ENCODE assay signal across 1 cellular context in genomic region chr7:156379242-156380070, GRCh38.
TF ChIP-seq lines count a peak whose summit lies in the region.

No MANE protein-coding gene starts in this region.

TF ChIP-seq in HepG2, 621 proteins besides CTCF, POLR2A, EP300 and RAD21 (continued from another document and continues in another):
- TF ChIP-seq ZNF646 (CRISPR knock-in tag; IDR thresholded peaks at IDR 0.05) (no peak), ZFP90 (CRISPR knock-in tag; IDR thresholded peaks at IDR 0.05; ENCODE audit: borderline replicate concordance) (no peak), MTA1 (CRISPR knock-in tag; IDR thresholded peaks at IDR 0.05; ENCODE audit: borderline replicate concordance) (no peak), ZNF263 (CRISPR knock-in tag; IDR thresholded peaks at IDR 0.05) (no peak), STAT6 (CRISPR knock-in tag; IDR thresholded peaks at IDR 0.05; ENCODE audit: borderline replicate concordance) (no peak), TAF15 (IDR thresholded peaks at IDR 0.05; ENCODE audit: low read depth, low read length, poor library complexity, severe bottlenecking) (no peak), ZSCAN30 (CRISPR knock-in tag; IDR thresholded peaks at IDR 0.05) (no peak), ZNF460 (CRISPR knock-in tag; IDR thresholded peaks at IDR 0.05; ENCODE audit: borderline replicate concordance) (no peak), KDM5B (CRISPR knock-in tag; IDR thresholded peaks at IDR 0.05; ENCODE audit: borderline replicate concordance) (no peak), RARA (CRISPR knock-in tag; IDR thresholded peaks at IDR 0.05) (peak; percentile 97), SMC3 (IDR thresholded peaks at IDR 0.05; ENCODE audit: low read length) (no peak), MXD4 (CRISPR knock-in tag; IDR thresholded peaks at IDR 0.05) (no peak), MIXL1 (CRISPR knock-in tag; IDR thresholded peaks at IDR 0.05) (peak; percentile 47; the same call in 1 of the 2 replicates), ZNF407 (CRISPR knock-in tag; IDR thresholded peaks at IDR 0.05; ENCODE audit: not compliant biosample characterization) (no peak), RBFOX2 (IDR thresholded peaks at IDR 0.05; ENCODE audit: low read depth, low read length) (no peak), ZC3H13 (CRISPR knock-in tag; IDR thresholded peaks at IDR 0.05) (no peak), ZFP41 (CRISPR knock-in tag; IDR thresholded peaks at IDR 0.05; ENCODE audit: borderline replicate concordance) (no peak), ZNF30 (CRISPR knock-in tag; IDR thresholded peaks at IDR 0.05) (no peak), ZNF644 (CRISPR knock-in tag; IDR thresholded peaks at IDR 0.05; ENCODE audit: low read depth) (peak; percentile 48; the same call in 1 of the 2 replicates), NCOA1 (CRISPR knock-in tag; IDR thresholded peaks at IDR 0.05) (no peak), MAZ (IDR thresholded peaks at IDR 0.05; ENCODE audit: borderline replicate concordance, low read depth, low read length) (no peak), MAZ (CRISPR knock-in tag; IDR thresholded peaks at IDR 0.05; ENCODE audit: low read depth) (no peak), ZSCAN20 (CRISPR knock-in tag; IDR thresholded peaks at IDR 0.05; ENCODE audit: borderline replicate concordance) (no peak), SKI (IDR thresholded peaks at IDR 0.05; ENCODE audit: partially characterized antibody) (peak; percentile 83)
- TF ChIP-seq, protein P1, sequence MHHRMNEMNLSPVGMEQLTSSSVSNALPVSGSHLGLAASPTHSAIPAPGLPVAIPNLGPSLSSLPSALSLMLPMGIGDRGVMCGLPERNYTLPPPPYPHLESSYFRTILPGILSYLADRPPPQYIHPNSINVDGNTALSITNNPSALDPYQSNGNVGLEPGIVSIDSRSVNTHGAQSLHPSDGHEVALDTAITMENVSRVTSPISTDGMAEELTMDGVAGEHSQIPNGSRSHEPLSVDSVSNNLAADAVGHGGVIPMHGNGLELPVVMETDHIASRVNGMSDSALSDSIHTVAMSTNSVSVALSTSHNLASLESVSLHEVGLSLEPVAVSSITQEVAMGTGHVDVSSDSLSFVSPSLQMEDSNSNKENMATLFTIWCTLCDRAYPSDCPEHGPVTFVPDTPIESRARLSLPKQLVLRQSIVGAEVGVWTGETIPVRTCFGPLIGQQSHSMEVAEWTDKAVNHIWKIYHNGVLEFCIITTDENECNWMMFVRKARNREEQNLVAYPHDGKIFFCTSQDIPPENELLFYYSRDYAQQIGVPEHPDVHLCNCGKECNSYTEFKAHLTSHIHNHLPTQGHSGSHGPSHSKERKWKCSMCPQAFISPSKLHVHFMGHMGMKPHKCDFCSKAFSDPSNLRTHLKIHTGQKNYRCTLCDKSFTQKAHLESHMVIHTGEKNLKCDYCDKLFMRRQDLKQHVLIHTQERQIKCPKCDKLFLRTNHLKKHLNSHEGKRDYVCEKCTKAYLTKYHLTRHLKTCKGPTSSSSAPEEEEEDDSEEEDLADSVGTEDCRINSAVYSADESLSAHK (CRISPR knock-in tag; IDR thresholded peaks at IDR 0.05; ENCODE audit: borderline replicate concordance) = no peak
- TF ChIP-seq, protein P2, sequence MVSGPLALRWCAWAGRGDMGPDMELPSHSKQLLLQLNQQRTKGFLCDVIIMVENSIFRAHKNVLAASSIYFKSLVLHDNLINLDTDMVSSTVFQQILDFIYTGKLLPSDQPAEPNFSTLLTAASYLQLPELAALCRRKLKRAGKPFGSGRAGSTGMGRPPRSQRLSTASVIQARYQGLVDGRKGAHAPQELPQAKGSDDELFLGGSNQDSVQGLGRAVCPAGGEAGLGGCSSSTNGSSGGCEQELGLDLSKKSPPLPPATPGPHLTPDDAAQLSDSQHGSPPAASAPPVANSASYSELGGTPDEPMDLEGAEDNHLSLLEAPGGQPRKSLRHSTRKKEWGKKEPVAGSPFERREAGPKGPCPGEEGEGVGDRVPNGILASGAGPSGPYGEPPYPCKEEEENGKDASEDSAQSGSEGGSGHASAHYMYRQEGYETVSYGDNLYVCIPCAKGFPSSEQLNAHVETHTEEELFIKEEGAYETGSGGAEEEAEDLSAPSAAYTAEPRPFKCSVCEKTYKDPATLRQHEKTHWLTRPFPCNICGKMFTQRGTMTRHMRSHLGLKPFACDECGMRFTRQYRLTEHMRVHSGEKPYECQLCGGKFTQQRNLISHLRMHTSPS (CRISPR knock-in tag; IDR thresholded peaks at IDR 0.05; ENCODE audit: low read depth) = no peak
- TF ChIP-seq, protein P3, sequence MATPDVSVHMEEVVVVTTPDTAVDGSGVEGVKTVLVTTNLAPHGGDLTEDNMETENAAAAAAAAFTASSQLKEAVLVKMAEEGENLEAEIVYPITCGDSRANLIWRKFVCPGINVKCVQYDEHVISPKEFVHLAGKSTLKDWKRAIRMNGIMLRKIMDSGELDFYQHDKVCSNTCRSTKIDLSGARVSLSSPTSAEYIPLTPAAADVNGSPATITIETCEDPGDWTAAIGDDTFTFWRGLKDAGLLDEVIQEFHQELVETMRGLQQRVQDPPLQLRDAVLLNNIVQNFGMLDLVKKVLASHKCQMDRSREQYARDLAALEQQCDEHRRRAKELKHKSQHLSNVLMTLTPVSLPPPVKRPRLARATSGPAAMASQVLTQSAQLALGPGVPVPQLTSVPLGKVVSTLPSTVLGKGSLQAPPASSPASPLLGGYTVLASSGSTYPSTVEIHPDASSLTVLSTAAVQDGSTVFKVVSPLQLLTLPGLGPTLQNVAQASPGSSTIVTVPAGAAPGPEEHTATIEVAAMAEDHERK (CRISPR knock-in tag; IDR thresholded peaks at IDR 0.05; ENCODE audit: low read depth) = no peak
- TF ChIP-seq, protein P4, sequence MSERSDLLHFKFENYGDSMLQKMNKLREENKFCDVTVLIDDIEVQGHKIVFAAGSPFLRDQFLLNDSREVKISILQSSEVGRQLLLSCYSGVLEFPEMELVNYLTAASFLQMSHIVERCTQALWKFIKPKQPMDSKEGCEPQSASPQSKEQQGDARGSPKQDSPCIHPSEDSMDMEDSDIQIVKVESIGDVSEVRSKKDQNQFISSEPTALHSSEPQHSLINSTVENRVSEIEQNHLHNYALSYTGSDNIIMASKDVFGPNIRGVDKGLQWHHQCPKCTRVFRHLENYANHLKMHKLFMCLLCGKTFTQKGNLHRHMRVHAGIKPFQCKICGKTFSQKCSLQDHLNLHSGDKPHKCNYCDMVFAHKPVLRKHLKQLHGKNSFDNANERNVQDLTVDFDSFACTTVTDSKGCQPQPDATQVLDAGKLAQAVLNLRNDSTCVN (CRISPR knock-in tag; IDR thresholded peaks at IDR 0.05; ENCODE audit: borderline replicate concordance) = no peak
